Comparison of ENCODE assay signal across 13 cellular contexts in the genomic region with DNA sequence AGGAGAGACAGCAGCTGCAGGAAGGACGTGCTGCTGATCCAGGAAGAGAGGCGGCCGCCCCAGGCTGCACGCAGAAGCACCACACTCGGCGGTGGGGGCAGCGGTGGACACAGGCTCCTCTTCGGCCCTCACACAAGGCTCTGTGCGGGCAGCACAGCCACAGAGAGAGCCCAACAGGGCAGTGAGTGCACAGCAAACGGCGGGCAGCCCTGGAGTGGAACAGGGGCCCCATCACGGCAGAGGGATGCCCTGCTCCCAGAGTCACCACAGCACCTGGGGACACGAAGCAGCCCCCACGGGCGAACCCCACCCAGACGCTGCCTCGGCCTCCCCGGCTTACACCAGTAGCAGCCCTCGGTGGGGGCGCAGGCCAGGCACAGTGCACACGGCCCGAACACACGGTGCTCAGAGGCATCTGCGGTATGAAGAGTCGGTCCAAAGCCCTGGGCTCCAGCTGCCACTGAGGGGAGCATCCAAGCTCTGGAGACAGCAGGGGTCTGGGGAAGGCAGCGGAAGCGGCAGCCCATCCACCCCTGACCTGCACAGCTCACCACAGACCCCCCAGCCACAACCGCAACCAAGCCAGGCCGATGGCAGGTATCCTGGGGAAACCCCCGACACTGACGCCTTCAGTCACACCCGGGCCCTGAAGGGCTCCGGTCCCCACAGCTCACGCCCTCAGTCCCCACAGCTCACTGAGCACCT. TPM values are rescaled to one million over a fixed set of nuclear protein-coding genes. Genes with fewer than 3 reads are reported as not detected.
DNase-seq lines count a peak whose midpoint lies in the region; ATAC-seq and TF ChIP-seq lines count a peak whose summit lies in the region.
"Had no signal": no experiment of that assay in that cellular context is flagged by ENCODE, and none has a peak within 500 bp of the region (broad histone marks: within the 10 kb centered on the region; RNA-seq: fewer than 3 reads in every experiment).

No MANE protein-coding gene starts in this region.

- H3K4me2 ChIP-seq in GM23248 (ENCODE audit: unreplicated experiment): no peak overlapping the region

- no peak overlapping the region for H3K27ac Mint-ChIP-seq in activated naive CD8-positive, alpha-beta T cell treated with anti-CD3 and anti-CD28 coated beads, Interleukin-2, amount 50 U/mL, for 24 hours

- H3K36me3 ChIP-seq in WERI-Rb-1: peaks cover 56% of the 10 kb centered on the region
- no peaks in the 10 kb centered on the region for H3K36me3 ChIP-seq in GM23248 (ENCODE audit: low read depth)
- H3K36me3 ChIP-seq: cardiac muscle cell, pancreas had no signal

- H3K9me3 ChIP-seq in WERI-Rb-1 (ENCODE audit: severe bottlenecking): no peaks in the 10 kb centered on the region
- H3K9me3 ChIP-seq in GM23248 (ENCODE audit: low read depth): no peaks in the 10 kb centered on the region
- H3K9me3 ChIP-seq: pancreas had no signal

- WGBS in GM23248 (ENCODE audit: low coverage in 1 of 2, low lambda C conversion rate in 2 of 2, missing lambda C conversion rate in 2 of 2), 2 experiments: 94% methylated on average over 31 to 34 of the region's 34 CpGs

- H3K27ac ChIP-seq in WERI-Rb-1 (no peak overlapping the region), GM23248 (no peak overlapping the region)
- H3K27ac ChIP-seq: cardiac muscle cell, pancreas had no signal

- DNase-seq in GM10248 (ENCODE audit: extremely low spot score): peak; percentile 83
- DNase-seq in activated naive CD8-positive, alpha-beta T cell treated with anti-CD3 and anti-CD28 coated beads, Interleukin-2, amount 50 U/mL, for 24 hours: no peak
- DNase-seq in WERI-Rb-1: no peak
- no peak for DNase-seq in AG08395 (ENCODE audit: low spot score)
- DNase-seq in COLO668 (lab: John Stamatoyannopoulos, UW; ENCODE audit: unreplicated experiment): no peak
- DNase-seq in GM23248: no peak
- DNase-seq: activated T-cell treated with anti-CD3 and anti-CD28 coated beads, Interleukin-2, amount 50 U/mL, for 4 hours; AML-193; MM.1S; pancreas had no signal

- H3K27me3 ChIP-seq in WERI-Rb-1 (ENCODE audit: insufficient read depth, low read depth, severe bottlenecking) (no peaks in the 10 kb centered on the region), GM23248 (replicated peaks; ENCODE audit: insufficient read depth) (no peaks in the 10 kb centered on the region)
- H3K27me3 ChIP-seq: cardiac muscle cell, pancreas had no signal

- H3K9me2 ChIP-seq in GM23248 (ENCODE audit: insufficient read depth): no peaks in the 10 kb centered on the region

- peaks cover 22% of the 10 kb centered on the region for H3K4me1 Mint-ChIP-seq in activated naive CD8-positive, alpha-beta T cell treated with anti-CD3 and anti-CD28 coated beads, Interleukin-2, amount 50 U/mL, for 24 hours

- in situ Hi-C loops in GM23248 (cut with MboI): no loop called here

- H3K9me3 Mint-ChIP-seq in activated naive CD8-positive, alpha-beta T cell treated with anti-CD3 and anti-CD28 coated beads, Interleukin-2, amount 50 U/mL, for 24 hours: no peaks in the 10 kb centered on the region
- H3K9me3 Mint-ChIP-seq: activated T-cell treated with anti-CD3 and anti-CD28 coated beads, Interleukin-2, amount 50 U/mL, for 4 hours had no signal

- H3K4me3 ChIP-seq in WERI-Rb-1 (ENCODE audit: low read depth, low read length) (no peak overlapping the region), GM23248 (no peak overlapping the region)
- H3K4me3 ChIP-seq: cardiac muscle cell, pancreas had no signal

- CTCF ChIA-PET in GM10248 (lab: Yijun Ruan, JAX): interaction anchor here (0.7 to 4.7 kb wide), 6 partner anchors 10 to 89 kb away, joined by 3 to 34 read pairs (median 4); no protein-coding TSS in a partner anchor

- TF ChIP-seq CTCF in GM10248 (IDR thresholded peaks at IDR 0.05; ENCODE audit: control extremely low read depth, extremely low read depth, low read depth, missing control alignments): no peak
- no peak for TF ChIP-seq CTCF in WERI-Rb-1 (IDR thresholded peaks at IDR 0.05; ENCODE audit: low read depth, low read length)

- H3K9ac ChIP-seq in GM23248: no peak overlapping the region

- H2AFZ ChIP-seq in GM23248: no peak overlapping the region

- H3K4me1 ChIP-seq in GM23248 (ENCODE audit: insufficient read depth): no peaks in the 10 kb centered on the region
- H3K4me1 ChIP-seq: pancreas had no signal

- H3F3A ChIP-seq in GM23248 (ENCODE audit: insufficient read depth): no peaks in the 10 kb centered on the region

- H3K79me2 ChIP-seq in GM23248 (ENCODE audit: insufficient read depth): no peaks in the 10 kb centered on the region

- POLR2A ChIA-PET in GM10248 (lab: Yijun Ruan, JAX): interaction anchor here (0.7 to 3.6 kb wide), 2 partner anchors 10 to 42 kb away, joined by 4 to 10 read pairs; no protein-coding TSS in a partner anchor

- peaks cover 11% of the 10 kb centered on the region for H3K36me3 Mint-ChIP-seq in activated naive CD8-positive, alpha-beta T cell treated with anti-CD3 and anti-CD28 coated beads, Interleukin-2, amount 50 U/mL, for 24 hours (ENCODE audit: low read depth)

- no peaks in the 10 kb centered on the region for H4K20me1 ChIP-seq in GM23248 (ENCODE audit: insufficient read depth)

- H3K27me3 Mint-ChIP-seq in activated naive CD8-positive, alpha-beta T cell treated with anti-CD3 and anti-CD28 coated beads, Interleukin-2, amount 50 U/mL, for 24 hours: no peaks in the 10 kb centered on the region

- ATAC-seq in GM19452 (IDR thresholded peaks at IDR 0.05; ENCODE audit: unreplicated experiment) (peak; percentile 73), HG02885 (IDR thresholded peaks at IDR 0.05; ENCODE audit: poor library complexity, unreplicated experiment) (peak; percentile 87)
- peak; percentile 9 for ATAC-seq in activated naive CD8-positive, alpha-beta T cell treated with anti-CD3 and anti-CD28 coated beads, Interleukin-2, amount 50 U/mL, for 24 hours
- ATAC-seq: pancreas had no signal

- no peak overlapping the region for H3K4me3 Mint-ChIP-seq in activated naive CD8-positive, alpha-beta T cell treated with anti-CD3 and anti-CD28 coated beads, Interleukin-2, amount 50 U/mL, for 24 hours
- H3K4me3 Mint-ChIP-seq: activated T-cell treated with anti-CD3 and anti-CD28 coated beads, Interleukin-2, amount 50 U/mL, for 4 hours had no signal

RNA-seq across cellular contexts. Expression of a gene that starts 16.8 kb away (rescaled TPM):
- total RNA-seq in GM23248 (2014; rRNA removed; shearing (Covaris generic)): 15.7 and 61.0 TPM in 2 replicates
- polyA plus RNA-seq in GM23248 (2016; fragmentation: Nextera tagmentation; extraction: Ambion mirVana): 47.7 and 51.1 TPM in 2 replicates

RNA-seq across cellular contexts. Expression of a gene that starts 16.8 kb away (rescaled TPM):
- total RNA-seq in GM23248 (2014; rRNA removed; shearing (Covaris generic)): 20.8 and 21.5 TPM in 2 replicates
- 42.2 and 46.4 TPM in 2 replicates for polyA plus RNA-seq in GM23248 (2016; fragmentation: Nextera tagmentation; extraction: Ambion mirVana)

RNA-seq across cellular contexts. Expression of a gene that starts 26.1 kb away (rescaled TPM):
- 57.0 and 69.8 TPM in 2 replicates for total RNA-seq in GM23248 (2014; rRNA removed; shearing (Covaris generic))
- 38.2 and 46.5 TPM in 2 replicates for polyA plus RNA-seq in GM23248 (2016; fragmentation: Nextera tagmentation; extraction: Ambion mirVana)

RNA-seq across cellular contexts. Expression of a gene that starts 55.4 kb away (rescaled TPM):
- total RNA-seq in GM23248 (2014; rRNA removed; shearing (Covaris generic)): 13.1 and 23.8 TPM in 2 replicates
- polyA plus RNA-seq in GM23248 (2016; fragmentation: Nextera tagmentation; extraction: Ambion mirVana): 36.8 and 44.4 TPM in 2 replicates

Comparison
In these comparisons a context has a peak if more than half of its experiments do, and no peak if none do; other contexts are left out.
1. ATAC-seq: peak in every context shown above with its lines; median percentile 87 in HG02885; 73 in GM19452; 9 in activated naive CD8-positive, alpha-beta T cell treated with anti-CD3 and anti-CD28 coated beads, Interleukin-2, amount 50 U/mL, for 24 hours.